ENCODE assay signal across 11 cellular contexts in the genomic region with DNA sequence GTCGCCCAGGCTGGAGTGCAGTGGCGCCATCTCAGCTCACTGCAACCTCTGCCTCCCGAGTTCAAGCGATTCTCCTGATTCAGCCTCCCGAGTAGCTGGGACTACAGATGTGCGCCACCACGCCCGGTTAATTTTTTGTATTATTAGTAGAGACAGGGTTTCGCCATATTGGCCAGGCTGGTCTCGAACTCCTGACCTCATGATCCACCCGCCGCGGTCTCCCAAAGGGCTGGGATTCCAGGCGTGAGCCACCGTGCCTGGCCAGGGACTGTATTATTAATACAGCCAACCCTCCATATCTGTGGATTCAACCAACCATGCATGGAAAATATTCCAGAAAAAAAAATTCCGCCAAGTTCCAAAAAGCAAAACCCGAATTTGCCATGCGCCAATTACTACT. TPM values are rescaled to one million over a fixed set of nuclear protein-coding genes. Genes with fewer than 3 reads are reported as not detected.
A peak's percentile ranks its signal among the peaks of the same experiment; 100 is the strongest.
DNase-seq lines count a peak whose midpoint lies in the region; ATAC-seq and TF ChIP-seq lines count a peak whose summit lies in the region.
"Not testable (repeated sequence)": the region's sequence is repeated elsewhere in the genome, so short reads cannot be mapped to it uniquely, and the experiment has no call there.
"Had no signal": no experiment of that assay in that cellular context is flagged by ENCODE, and none has a peak within 500 bp of the region (broad histone marks: within the 10 kb centered on the region; RNA-seq: fewer than 3 reads in every experiment).

No MANE protein-coding gene starts in this region.

- H3K27me3 Mint-ChIP-seq in CD8-positive, alpha-beta T cell (ENCODE audit: low read depth): peaks cover 58% of the 10 kb centered on the region
- peaks cover 37% of the 10 kb centered on the region for H3K27me3 Mint-ChIP-seq in T-helper 2 cell treated with Interferon-gamma antibody and Interleukin-4, amounts not matched to agents 5 μg/mL and 100 μg/mL, for 36 hours (ENCODE audit: low read depth)
- peaks cover 35% of the 10 kb centered on the region for H3K27me3 Mint-ChIP-seq in activated T-helper 17 cell treated with anti-CD3 and anti-CD28 coated beads, Interleukin-2, amount 50 U/mL, for 72 hours
- peaks cover 85% of the 10 kb centered on the region for H3K27me3 Mint-ChIP-seq in central memory CD8-positive, alpha-beta T cell
- peaks cover 22 to 70% (median 38%) of the 10 kb centered on the region in 5 donors for H3K27me3 Mint-ChIP-seq in naive thymus-derived CD8-positive, alpha-beta T cell
- not testable (repeated sequence) for H3K27me3 Mint-ChIP-seq in osteocyte (ENCODE audit: unreplicated experiment)
- H3K27me3 Mint-ChIP-seq in type B pancreatic cell: peaks cover 25% of the 10 kb centered on the region

- DNase-seq in CD8-positive, alpha-beta T cell; T-helper 2 cell treated with Interferon-gamma antibody and Interleukin-4, amounts not matched to agents 5 μg/mL and 100 μg/mL, for 36 hours (ENCODE audit: low spot score); central memory CD8-positive, alpha-beta T cell (ENCODE audit: low spot score in 2 of 2); naive thymus-derived CD8-positive, alpha-beta T cell; osteocyte (ENCODE audit: extremely low spot score, unreplicated experiment): not testable (repeated sequence)
- DNase-seq in right atrium auricular region (ENCODE audit: low spot score): peak; percentile 55
- peak; percentile 52 for DNase-seq in type B pancreatic cell (ENCODE audit: extremely low spot score, unreplicated experiment)

- not testable (repeated sequence) for ATAC-seq in CD8-positive, alpha-beta T cell; activated T-helper 17 cell treated with anti-CD3 and anti-CD28 coated beads, Interleukin-2, amount 50 U/mL, for 72 hours (replicated peaks); central memory CD8-positive, alpha-beta T cell (replicated peaks; ENCODE audit: extremely low read depth, poor library complexity, severe bottlenecking); naive thymus-derived CD8-positive, alpha-beta T cell

- H3K9me3 ChIP-seq in CD8-positive, alpha-beta T cell (ENCODE audit: low read length); right atrium auricular region: not testable (repeated sequence)

- intact Hi-C loops in CD8-positive, alpha-beta T cell (cut with DNase I, micrococcal nuclease): not testable (repeated sequence)

- not testable (repeated sequence) for H3K9me3 Mint-ChIP-seq in CD8-positive, alpha-beta T cell; T-helper 2 cell treated with Interferon-gamma antibody and Interleukin-4, amounts not matched to agents 5 μg/mL and 100 μg/mL, for 36 hours; activated T-helper 17 cell treated with anti-CD3 and anti-CD28 coated beads, Interleukin-2, amount 50 U/mL, for 72 hours; central memory CD8-positive, alpha-beta T cell; naive thymus-derived CD8-positive, alpha-beta T cell; osteocyte (ENCODE audit: unreplicated experiment); type B pancreatic cell

- H3K4me1 ChIP-seq in CD8-positive, alpha-beta T cell (ENCODE audit: insufficient read depth, low read length): not testable (repeated sequence)
- peaks cover 0 to 17% of the 10 kb centered on the region in 2 donors for H3K4me1 ChIP-seq in right atrium auricular region

- not testable (repeated sequence) for H3K27ac ChIP-seq in CD8-positive, alpha-beta T cell (ENCODE audit: low read depth, low read length)
- H3K27ac ChIP-seq in right atrium auricular region: peak overlapping the region in 1 of 2 donors; percentile 89

- POLR2A ChIA-PET in CD8-positive, alpha-beta T cell (lab: Charles Lee); naive thymus-derived CD8-positive, alpha-beta T cell (lab: Charles Lee): not testable (repeated sequence)

- CTCF ChIA-PET in CD8-positive, alpha-beta T cell (lab: Charles Lee): interaction anchor here (0.6 to 1.8 kb wide), 3 partner anchors 16 to 541 kb away, joined by 3 to 7 read pairs (median 4); no protein-coding TSS in a partner anchor

- H3K36me3 Mint-ChIP-seq in CD8-positive, alpha-beta T cell; T-helper 2 cell treated with Interferon-gamma antibody and Interleukin-4, amounts not matched to agents 5 μg/mL and 100 μg/mL, for 36 hours (ENCODE audit: low read depth); activated T-helper 17 cell treated with anti-CD3 and anti-CD28 coated beads, Interleukin-2, amount 50 U/mL, for 72 hours (ENCODE audit: low read depth); central memory CD8-positive, alpha-beta T cell (ENCODE audit: insufficient read depth); naive thymus-derived CD8-positive, alpha-beta T cell; osteocyte (ENCODE audit: unreplicated experiment); type B pancreatic cell: not testable (repeated sequence)

- H3K4me3 Mint-ChIP-seq in CD8-positive, alpha-beta T cell: peak overlapping the region; percentile 65
- H3K4me3 Mint-ChIP-seq in T-helper 2 cell treated with Interferon-gamma antibody and Interleukin-4, amounts not matched to agents 5 μg/mL and 100 μg/mL, for 36 hours: peak overlapping the region; percentile 18
- peak overlapping the region; percentile 65 for H3K4me3 Mint-ChIP-seq in activated T-helper 17 cell treated with anti-CD3 and anti-CD28 coated beads, Interleukin-2, amount 50 U/mL, for 72 hours
- H3K4me3 Mint-ChIP-seq in central memory CD8-positive, alpha-beta T cell: peak overlapping the region; percentile 16
- H3K4me3 Mint-ChIP-seq in naive thymus-derived CD8-positive, alpha-beta T cell: peak overlapping the region in 6 of 10 donors; percentile 34 to 73 (median 54)
- peak overlapping the region; percentile 26 for H3K4me3 Mint-ChIP-seq in osteocyte (ENCODE audit: unreplicated experiment)
- H3K4me3 Mint-ChIP-seq in type B pancreatic cell: not testable (repeated sequence)

- TF ChIP-seq CTCF in CD8-positive, alpha-beta T cell (IDR thresholded peaks at IDR 0.05); right atrium auricular region (IDR thresholded peaks at IDR 0.05); osteocyte (IDR thresholded peaks at IDR 0.05); type B pancreatic cell (conservative IDR thresholded peaks at IDR 0.05): not testable (repeated sequence)

- peaks cover 20% of the 10 kb centered on the region for H3K27me3 ChIP-seq in CD8-positive, alpha-beta T cell (ENCODE audit: insufficient read depth, low read length)
- not testable (repeated sequence) for H3K27me3 ChIP-seq in right atrium auricular region

- H3K4me3 ChIP-seq in CD8-positive, alpha-beta T cell (ENCODE audit: low read depth, low read length); right atrium auricular region: not testable (repeated sequence)

- H3K36me3 ChIP-seq in CD8-positive, alpha-beta T cell (ENCODE audit: insufficient read depth, low read length); right atrium auricular region: not testable (repeated sequence)

- H3K4me1 Mint-ChIP-seq in CD8-positive, alpha-beta T cell (ENCODE audit: low read depth): peaks cover 12% of the 10 kb centered on the region
- H3K4me1 Mint-ChIP-seq in T-helper 2 cell treated with Interferon-gamma antibody and Interleukin-4, amounts not matched to agents 5 μg/mL and 100 μg/mL, for 36 hours (ENCODE audit: low read depth); activated T-helper 17 cell treated with anti-CD3 and anti-CD28 coated beads, Interleukin-2, amount 50 U/mL, for 72 hours; central memory CD8-positive, alpha-beta T cell; osteocyte (ENCODE audit: unreplicated experiment): not testable (repeated sequence)
- H3K4me1 Mint-ChIP-seq in naive thymus-derived CD8-positive, alpha-beta T cell: peaks cover 2 to 11% (median 9%) of the 10 kb centered on the region in 4 donors
- H3K4me1 Mint-ChIP-seq in type B pancreatic cell (ENCODE audit: unreplicated experiment): peaks cover 10% of the 10 kb centered on the region

- H3K27ac Mint-ChIP-seq in CD8-positive, alpha-beta T cell; T-helper 2 cell treated with Interferon-gamma antibody and Interleukin-4, amounts not matched to agents 5 μg/mL and 100 μg/mL, for 36 hours; activated T-helper 17 cell treated with anti-CD3 and anti-CD28 coated beads, Interleukin-2, amount 50 U/mL, for 72 hours; central memory CD8-positive, alpha-beta T cell (ENCODE audit: low read depth); naive thymus-derived CD8-positive, alpha-beta T cell; osteocyte (ENCODE audit: unreplicated experiment); type B pancreatic cell: not testable (repeated sequence)

RNA-seq across cellular contexts. Expression of a gene that starts 44.7 kb away (rescaled TPM):
- 1 to 10 TPM; 3.3 to 3.9 TPM for total RNA-seq in CD8-positive, alpha-beta T cell
- total RNA-seq in activated T-helper 17 cell treated with anti-CD3 and anti-CD28 coated beads, Interleukin-2, amount 50 U/mL, for 72 hours: under 1 TPM; 0.43 to 0.58 TPM
- 100 to 1,000 TPM; 211 to 258 TPM for total RNA-seq in right atrium auricular region
- 1 to 10 TPM; 1.1 TPM for total RNA-seq in naive thymus-derived CD8-positive, alpha-beta T cell
- polyA plus RNA-seq in naive thymus-derived CD8-positive, alpha-beta T cell: under 1 TPM in 2 of 3 donors, not detected in 1; 0.08 to 0.54 TPM
- total RNA-seq in osteocyte: 5.5 and 5.9 TPM in 2 replicates
- 2.2 and 4.1 TPM in 2 replicates for total RNA-seq in type B pancreatic cell (ENCODE audit: low replicate concordance)
- polyA plus RNA-seq: IgD-negative memory B cell had no signal

RNA-seq across cellular contexts. Expression of a gene that starts 52.6 kb away (rescaled TPM):
- total RNA-seq in CD8-positive, alpha-beta T cell: not detected
- not detected for total RNA-seq in activated T-helper 17 cell treated with anti-CD3 and anti-CD28 coated beads, Interleukin-2, amount 50 U/mL, for 72 hours
- total RNA-seq in right atrium auricular region (1 to 10 TPM in 1 of 2 donors, under 1 TPM in 1; 0.74 to 1.3 TPM), osteocyte (not detected in 2 replicates), type B pancreatic cell (ENCODE audit: low replicate concordance) (not detected in 2 replicates)
- not detected for total RNA-seq in naive thymus-derived CD8-positive, alpha-beta T cell
- not detected for polyA plus RNA-seq in naive thymus-derived CD8-positive, alpha-beta T cell
- total RNA-seq: H4 had no signal
- polyA plus RNA-seq: CD14-positive monocyte, IgD-negative memory B cell had no signal

Comparison
In these comparisons a context has a peak if more than half of its experiments do, and no peak if none do; other contexts are left out.
1. RNA of a gene that starts 44.7 kb away (total RNA-seq): 211 to 258 TPM in right atrium auricular region; 5.5 to 5.9 TPM in osteocyte, 2.2 to 4.1 TPM in type B pancreatic cell, 3.3 to 3.9 TPM in CD8-positive, alpha-beta T cell, 1.1 TPM in naive thymus-derived CD8-positive, alpha-beta T cell and 0.43 to 0.58 TPM in activated T-helper 17 cell treated with anti-CD3 and anti-CD28 coated beads, Interleukin-2, amount 50 U/mL, for 72 hours; every median in the first group is over 10 times any median in the second.